ENCODE assay signal across 19 cellular contexts in the genomic region with DNA sequence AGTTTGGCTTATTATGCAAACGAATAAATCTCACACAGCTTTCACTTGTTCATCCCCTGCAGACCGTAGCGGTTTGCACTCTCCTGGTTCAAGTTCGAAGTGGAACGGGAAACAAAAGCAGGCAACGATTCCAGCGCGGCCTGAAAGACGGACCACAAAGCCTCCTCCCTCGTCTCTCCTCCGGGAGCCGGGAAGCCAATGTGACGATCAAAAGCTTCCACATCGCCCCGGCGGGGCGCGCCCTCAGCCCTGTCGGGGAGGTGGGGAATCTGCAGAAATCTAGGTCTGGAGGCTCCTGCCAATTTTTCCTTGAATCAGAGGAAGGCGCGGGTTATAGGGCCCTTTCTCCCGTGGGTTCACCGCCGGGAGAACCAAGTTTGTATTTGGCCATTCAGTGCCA. TPM values are rescaled to one million over a fixed set of nuclear protein-coding genes. Genes with fewer than 3 reads are reported as not detected.
DNase-seq lines count a peak whose midpoint lies in the region; ATAC-seq and TF ChIP-seq lines count a peak whose summit lies in the region.
"Had no signal": no experiment of that assay in that cellular context is flagged by ENCODE, and none has a peak within 500 bp of the region (broad histone marks: within the 10 kb centered on the region; RNA-seq: fewer than 3 reads in every experiment).

No MANE protein-coding gene starts in this region.

- no peaks in the 10 kb centered on the region for H3K9me3 Mint-ChIP-seq in WTC11
- H3K9me3 Mint-ChIP-seq: CD8-positive, alpha-beta T cell had no signal

- CTCF ChIA-PET in WTC11 (lab: Charles Lee), result interaction anchor here (2.3 to 5.0 kb wide), 4 partner anchors 15 to 377 kb away, joined by 8 to 27 read pairs (median 13); no protein-coding TSS in a partner anchor

- POLR2A ChIA-PET in WTC11 (lab: Charles Lee), result interaction anchor here (1.6 to 3.5 kb wide), 3 partner anchors 14 to 26 kb away, joined by 4 to 30 read pairs (median 13); no protein-coding TSS in a partner anchor

- H3K9me3 ChIP-seq in iPS-18a (ENCODE audit: control insufficient read depth, low read depth, low read length), result peaks cover 4% of the 10 kb centered on the region
- H3K9me3 ChIP-seq: HAP-1, SK-N-SH had no signal

- H3K4me1 Mint-ChIP-seq in WTC11, result peaks cover 35% of the 10 kb centered on the region

- no peak overlapping the region for H3K9ac ChIP-seq in iPS-18a (ENCODE audit: low read length)
- H3K9ac ChIP-seq: BLaER1, SK-N-SH had no signal

- H3K27ac Mint-ChIP-seq in WTC11, result no peak overlapping the region
- H3K27ac Mint-ChIP-seq: CD8-positive, alpha-beta T cell had no signal

- peaks cover 60% of the 10 kb centered on the region for H3K27me3 ChIP-seq in H7 (ENCODE audit: control insufficient read depth, insufficient read depth, low read length)
- peaks cover 56% of the 10 kb centered on the region for H3K27me3 ChIP-seq in iPS-18a (ENCODE audit: control insufficient read depth, insufficient read depth, low read length)

- peak overlapping the region; percentile 69 for H3K4me3 Mint-ChIP-seq in WTC11
- H3K4me3 Mint-ChIP-seq: CD8-positive, alpha-beta T cell had no signal

- DNase-seq in H7 (peak; percentile 68), WTC11 (ENCODE audit: low spot score) (peak; percentile 36), retina (peak; percentile 44), CD1c-positive myeloid dendritic cell (ENCODE audit: extremely low spot score) (no peak)
- DNase-seq: CD8-positive, alpha-beta T cell; KBM-7; NCI-H187; NCI-H2107; NCI-H510A; NCI-H774; PC-3; RPMI8226; SHP77 treated with DMSO at 0.1 percent for 48 hours; SK-N-SH had no signal

- H3K4me1 ChIP-seq in iPS-18a (ENCODE audit: control insufficient read depth, low read depth, low read length), result peaks cover 7% of the 10 kb centered on the region
- H3K4me1 ChIP-seq: BLaER1, HAP-1 had no signal

- no peaks in the 10 kb centered on the region for H3K36me3 ChIP-seq in H7 (replicated peaks; ENCODE audit: control insufficient read depth, insufficient read depth, low read length)
- H3K36me3 ChIP-seq in iPS-18a (ENCODE audit: control insufficient read depth, low read depth, low read length), result no peaks in the 10 kb centered on the region
- H3K36me3 ChIP-seq: BLaER1, HAP-1 had no signal

- peaks cover 55% of the 10 kb centered on the region for H3K27me3 Mint-ChIP-seq in WTC11 (ENCODE audit: low read depth)

- 0 out of 2 replicates have a peak, but pooled peaks have one; percentile 4 for ATAC-seq in WTC11
- ATAC-seq in HG02884 (IDR thresholded peaks at IDR 0.05; ENCODE audit: unreplicated experiment), result no peak
- no peak for ATAC-seq in HG03280 (IDR thresholded peaks at IDR 0.05; ENCODE audit: unreplicated experiment)
- ATAC-seq: CD8-positive, alpha-beta T cell; PC-3 had no signal

- H3K4me3 ChIP-seq in H7 (ENCODE audit: insufficient read depth, low read depth, low read length) (peak overlapping the region; percentile 37), iPS-18a (ENCODE audit: low read length) (peak overlapping the region; percentile 54)
- H3K4me3 ChIP-seq: BLaER1, HAP-1 had no signal

- H3K27ac ChIP-seq in iPS-18a (ENCODE audit: low read length), result no peak overlapping the region
- H3K27ac ChIP-seq: BLaER1 had no signal

- no peak for TF ChIP-seq CTCF in WTC11 (IDR thresholded peaks at IDR 0.05)

- H3K36me3 Mint-ChIP-seq in WTC11, result no peaks in the 10 kb centered on the region
- H3K36me3 Mint-ChIP-seq: CD8-positive, alpha-beta T cell had no signal

TF ChIP-seq in WTC11, 78 proteins besides CTCF, POLR2A, EP300 and RAD21:
- no peak for TF ChIP-seq GRHL2 (CRISPR knock-in tag; IDR thresholded peaks at IDR 0.05; ENCODE audit: insufficient replicate concordance, severe bottlenecking)
- no peak for TF ChIP-seq ZNF232 (CRISPR knock-in tag; IDR thresholded peaks at IDR 0.05)
- TF ChIP-seq ZNF263 (CRISPR knock-in tag; IDR thresholded peaks at IDR 0.05; ENCODE audit: low read depth), result no peak
- TF ChIP-seq ZNF138 (CRISPR knock-in tag; conservative IDR thresholded peaks at IDR 0.05), result no peak
- TF ChIP-seq MXD4 (CRISPR knock-in tag; IDR thresholded peaks at IDR 0.05; ENCODE audit: borderline replicate concordance), result no peak
- no peak for TF ChIP-seq ZNF317 (CRISPR knock-in tag; IDR thresholded peaks at IDR 0.05; ENCODE audit: borderline replicate concordance, low read depth)
- TF ChIP-seq, protein P1, sequence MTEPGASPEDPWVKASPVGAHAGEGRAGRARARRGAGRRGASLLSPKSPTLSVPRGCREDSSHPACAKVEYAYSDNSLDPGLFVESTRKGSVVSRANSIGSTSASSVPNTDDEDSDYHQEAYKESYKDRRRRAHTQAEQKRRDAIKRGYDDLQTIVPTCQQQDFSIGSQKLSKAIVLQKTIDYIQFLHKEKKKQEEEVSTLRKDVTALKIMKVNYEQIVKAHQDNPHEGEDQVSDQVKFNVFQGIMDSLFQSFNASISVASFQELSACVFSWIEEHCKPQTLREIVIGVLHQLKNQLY (CRISPR knock-in tag; IDR thresholded peaks at IDR 0.05), result no peak

RNA-seq across cellular contexts. Expression of a gene that starts 16.9 kb away (rescaled TPM):
- 114 and 140 TPM in 2 replicates for total RNA-seq in H7 (2014; rRNA removed; shearing (Covaris generic))
- total RNA-seq in WTC11 (2021), result 75.3 to 78.0 TPM (median 77.9 TPM) in 3 replicates
- total RNA-seq: CD8-positive, alpha-beta T cell; PC-3 had no signal
